14 cellular contexts compared by ENCODE assay signal in genomic region chr2:54099834-54100595, GRCh38. TPM values are rescaled to one million over a fixed set of nuclear protein-coding genes. Genes with fewer than 3 reads are reported as not detected.
DNase-seq lines count a peak whose midpoint lies in the region; ATAC-seq and TF ChIP-seq lines count a peak whose summit lies in the region.
"Had no signal": no experiment of that assay in that cellular context is flagged by ENCODE, and none has a peak within 500 bp of the region (broad histone marks: within the 10 kb centered on the region; RNA-seq: fewer than 3 reads in every experiment).

No MANE protein-coding gene starts in this region.

- H3K36me3 ChIP-seq in colonic mucosa: no peaks in the 10 kb centered on the region

- no peak overlapping the region for H3K4me3 Mint-ChIP-seq in stimulated activated naive CD8-positive, alpha-beta T cell treated with anti-CD3 and anti-CD28 coated beads, Interleukin-15, amount 100 ng/mL, for 72 hours
- H3K4me3 Mint-ChIP-seq: activated CD4-positive, alpha-beta T cell treated with anti-CD3 and anti-CD28 coated beads, Interleukin-2, amount 10 ng/mL, durations not matched to agents 7 days and 5 days; activated naive CD8-positive, alpha-beta T cell treated with anti-CD3 and anti-CD28 coated beads, Interleukin-2, amount 50 U/mL, for 24 hours had no signal

- no peak overlapping the region for H3K27ac Mint-ChIP-seq in stimulated activated naive CD8-positive, alpha-beta T cell treated with anti-CD3 and anti-CD28 coated beads, Interleukin-15, amount 100 ng/mL, for 72 hours
- H3K27ac Mint-ChIP-seq: activated CD4-positive, alpha-beta T cell treated with anti-CD3 and anti-CD28 coated beads, Interleukin-2, amount 10 ng/mL, durations not matched to agents 7 days and 5 days; activated naive CD8-positive, alpha-beta T cell treated with anti-CD3 and anti-CD28 coated beads, Interleukin-2, amount 50 U/mL, for 24 hours had no signal

- H3K4me1 Mint-ChIP-seq in stimulated activated naive CD8-positive, alpha-beta T cell treated with anti-CD3 and anti-CD28 coated beads, Interleukin-15, amount 100 ng/mL, for 72 hours: peaks cover 6% of the 10 kb centered on the region

- no peak overlapping the region for H3K4me3 ChIP-seq in colonic mucosa

- H3K9me3 ChIP-seq in colonic mucosa: no peaks in the 10 kb centered on the region

- H3K9ac ChIP-seq in colonic mucosa (ENCODE audit: low read depth in 2 of 2, low read length in 2 of 2): no peak overlapping the region

- intact Hi-C loops in colonic mucosa (cut with DNase I): loop anchor here (10.0 kb wide), 2 partner anchors 405 to 745 kb away; no protein-coding TSS in a partner anchor

- H3K27ac ChIP-seq in colonic mucosa: no peak overlapping the region
- H3K27ac ChIP-seq: 22Rv1, HL-60 had no signal

- H3K4me1 ChIP-seq in colonic mucosa: peaks cover 3% of the 10 kb centered on the region

- no peaks in the 10 kb centered on the region for H3K27me3 ChIP-seq in colonic mucosa

- H3K9me3 Mint-ChIP-seq in stimulated activated naive CD8-positive, alpha-beta T cell treated with anti-CD3 and anti-CD28 coated beads, Interleukin-15, amount 100 ng/mL, for 72 hours: no peaks in the 10 kb centered on the region
- H3K9me3 Mint-ChIP-seq: activated naive CD8-positive, alpha-beta T cell treated with anti-CD3 and anti-CD28 coated beads, Interleukin-2, amount 50 U/mL, for 24 hours had no signal

- H3K27me3 Mint-ChIP-seq in stimulated activated naive CD8-positive, alpha-beta T cell treated with anti-CD3 and anti-CD28 coated beads, Interleukin-15, amount 100 ng/mL, for 72 hours: no peaks in the 10 kb centered on the region
- H3K27me3 Mint-ChIP-seq: activated CD4-positive, alpha-beta T cell treated with anti-CD3 and anti-CD28 coated beads, Interleukin-2, amount 10 ng/mL, durations not matched to agents 7 days and 5 days; activated naive CD8-positive, alpha-beta T cell treated with anti-CD3 and anti-CD28 coated beads, Interleukin-2, amount 50 U/mL, for 24 hours had no signal

- peak; percentile 26 for ATAC-seq in stimulated activated naive CD8-positive, alpha-beta T cell treated with anti-CD3 and anti-CD28 coated beads, Interleukin-15, Interleukin-2, amounts not matched to agents 100 U/mL and 50 U/mL, for 24 hours
- no peak for ATAC-seq in stimulated activated naive CD8-positive, alpha-beta T cell treated with anti-CD3 and anti-CD28 coated beads, Interleukin-15, amount 100 ng/mL, for 72 hours
- ATAC-seq in HG02840 (IDR thresholded peaks at IDR 0.05; ENCODE audit: low FRiP score, unreplicated experiment): peak; percentile 82
- ATAC-seq in HG03521 (IDR thresholded peaks at IDR 0.05; ENCODE audit: unreplicated experiment): peak; percentile 72
- ATAC-seq: activated naive CD8-positive, alpha-beta T cell treated with anti-CD3 and anti-CD28 coated beads, Interleukin-2, amount 50 U/mL, for 24 hours had no signal

- DNase-seq in stimulated activated naive CD8-positive, alpha-beta T cell treated with anti-CD3 and anti-CD28 coated beads, Interleukin-15, Interleukin-2, amounts not matched to agents 100 U/mL and 50 U/mL, for 24 hours: no peak
- no peak for DNase-seq in stimulated activated naive CD8-positive, alpha-beta T cell treated with anti-CD3 and anti-CD28 coated beads, Interleukin-15, amount 100 ng/mL, for 72 hours
- DNase-seq in colonic mucosa (no peak), GM19240 (ENCODE audit: insufficient read length, low spot score) (no peak), AG08395 (ENCODE audit: low spot score) (no peak)
- no peak for DNase-seq in activated CD4-positive, alpha-beta T cell treated with anti-CD3 and anti-CD28 coated beads for 48 hours
- DNase-seq: activated CD4-positive, alpha-beta T cell treated with anti-CD3 and anti-CD28 coated beads, Interleukin-2, amount 10 ng/mL, durations not matched to agents 7 days and 5 days; activated naive CD8-positive, alpha-beta T cell treated with anti-CD3 and anti-CD28 coated beads, Interleukin-2, amount 50 U/mL, for 24 hours; effector CD4-positive, alpha-beta T cell; NCI-H146 had no signal

- TF ChIP-seq CTCF in colonic mucosa (IDR thresholded peaks at IDR 0.05): no peak

RNA-seq across cellular contexts. Expression of gene ACYP2, which starts 15.4 kb away (rescaled TPM):
- total RNA-seq in colonic mucosa: 10 to 100 TPM; 13.6 to 14.1 TPM
